Comparison of ENCODE assay signal across 1 cellular context in genomic region chr11:61297341-61297740, GRCh38.
TF ChIP-seq lines count a peak whose summit lies in the region.

No MANE protein-coding gene starts in this region.

TF ChIP-seq in GM12878, 131 proteins besides CTCF, POLR2A, EP300 and RAD21 (continued from another document):
- TF ChIP-seq, protein P1, sequence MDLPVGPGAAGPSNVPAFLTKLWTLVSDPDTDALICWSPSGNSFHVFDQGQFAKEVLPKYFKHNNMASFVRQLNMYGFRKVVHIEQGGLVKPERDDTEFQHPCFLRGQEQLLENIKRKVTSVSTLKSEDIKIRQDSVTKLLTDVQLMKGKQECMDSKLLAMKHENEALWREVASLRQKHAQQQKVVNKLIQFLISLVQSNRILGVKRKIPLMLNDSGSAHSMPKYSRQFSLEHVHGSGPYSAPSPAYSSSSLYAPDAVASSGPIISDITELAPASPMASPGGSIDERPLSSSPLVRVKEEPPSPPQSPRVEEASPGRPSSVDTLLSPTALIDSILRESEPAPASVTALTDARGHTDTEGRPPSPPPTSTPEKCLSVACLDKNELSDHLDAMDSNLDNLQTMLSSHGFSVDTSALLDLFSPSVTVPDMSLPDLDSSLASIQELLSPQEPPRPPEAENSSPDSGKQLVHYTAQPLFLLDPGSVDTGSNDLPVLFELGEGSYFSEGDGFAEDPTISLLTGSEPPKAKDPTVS (IDR thresholded peaks at IDR 0.05; ENCODE audit: low read depth, low read length): no peak
- TF ChIP-seq YY1 (IDR thresholded peaks at IDR 0.05; ENCODE audit: low read depth, low read length) (no peak), TCF3 (IDR thresholded peaks at IDR 0.05; ENCODE audit: borderline replicate concordance, insufficient read depth, low read depth, low read length) (no peak), RELA (IDR thresholded peaks at IDR 0.05; ENCODE audit: borderline replicate concordance, partially characterized antibody) (no peak), SMAD5 (IDR thresholded peaks at IDR 0.05; ENCODE audit: low read depth) (no peak), YBX1 (IDR thresholded peaks at IDR 0.05) (no peak)
